Comparison of ENCODE assay signal across 8 cellular contexts in the genomic region with DNA sequence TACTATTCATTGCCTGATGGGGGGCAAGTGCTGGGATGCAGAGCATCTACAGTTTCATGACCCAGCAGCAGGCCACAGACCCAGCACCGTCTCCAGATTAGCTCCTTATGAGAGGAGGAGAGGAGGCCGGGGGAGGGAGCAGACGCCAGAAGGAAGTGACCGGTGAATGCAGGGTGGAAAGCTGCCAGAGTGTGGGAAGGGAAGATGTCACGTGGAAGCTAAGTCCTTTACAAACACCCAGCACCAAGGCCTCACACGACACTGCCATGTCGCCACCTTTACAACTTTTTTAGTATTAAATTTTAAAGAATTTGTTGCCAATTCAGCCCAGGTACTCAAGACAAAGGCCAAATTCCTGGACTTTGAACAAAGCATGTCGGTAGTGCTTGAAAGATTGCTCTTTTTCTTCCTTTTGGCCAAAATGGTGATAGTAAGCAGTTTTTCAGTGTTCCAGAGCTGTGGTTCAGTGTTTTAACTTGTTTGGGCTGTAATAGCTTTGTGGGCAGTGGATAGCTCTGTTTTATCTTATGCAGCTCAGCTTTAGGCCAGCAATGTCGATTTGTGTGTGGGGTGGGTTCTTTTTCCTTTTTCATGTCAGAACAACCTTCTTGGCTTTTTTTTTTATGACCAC. TPM values are rescaled to one million over a fixed set of nuclear protein-coding genes. Genes with fewer than 3 reads are reported as not detected.
DNase-seq lines count a peak whose midpoint lies in the region; ATAC-seq and TF ChIP-seq lines count a peak whose summit lies in the region.

No MANE protein-coding gene starts in this region.

- no peaks in the 10 kb centered on the region for H3K9me2 ChIP-seq in MM.1S (replicated peaks; ENCODE audit: insufficient read depth, low read length)

- H3K4me3 ChIP-seq in MM.1S (ENCODE audit: low read length), result no peak overlapping the region

- H2AFZ ChIP-seq in MM.1S (ENCODE audit: low read length), result no peak overlapping the region

- peaks cover 29% of the 10 kb centered on the region for H3K4me1 Mint-ChIP-seq in chondrocyte (ENCODE audit: low read depth)

- DNase-seq in MM.1S (no peak), chondrocyte (ENCODE audit: low spot score) (no peak), left kidney (ENCODE audit: low read depth, low spot score) (peak; percentile 76), dedifferentiated amniotic fluid mesenchymal stem cell (ENCODE audit: extremely low spot score) (no peak), COLO668 (lab: John Stamatoyannopoulos, UW; ENCODE audit: unreplicated experiment) (no peak)

- no peak overlapping the region for H3K4me3 Mint-ChIP-seq in chondrocyte (ENCODE audit: unreplicated experiment)

- TF ChIP-seq CTCF in MM.1S (IDR thresholded peaks at IDR 0.05; ENCODE audit: low read length) (no peak), chondrocyte (IDR thresholded peaks at IDR 0.05) (no peak)

- H3K9ac ChIP-seq in MM.1S (ENCODE audit: low read length), result peak overlapping the region; percentile 1; the same call in 1 of the 2 replicates

- peaks cover 95% of the 10 kb centered on the region for H3F3A ChIP-seq in MM.1S (ENCODE audit: insufficient read depth, low read length)

- peaks cover 31% of the 10 kb centered on the region for H3K36me3 ChIP-seq in MM.1S (replicated peaks; ENCODE audit: insufficient read depth, low read length)

- peaks cover 83% of the 10 kb centered on the region for H3K4me1 ChIP-seq in MM.1S (ENCODE audit: low read length)

- H3K27me3 Mint-ChIP-seq in chondrocyte (ENCODE audit: low read depth), result no peaks in the 10 kb centered on the region

- no peaks in the 10 kb centered on the region for H3K9me3 Mint-ChIP-seq in chondrocyte (ENCODE audit: low read depth)

- H3K36me3 Mint-ChIP-seq in chondrocyte (ENCODE audit: low read depth), result peaks cover 12% of the 10 kb centered on the region

- peak overlapping the region; percentile 73 for H3K27ac Mint-ChIP-seq in chondrocyte (ENCODE audit: unreplicated experiment)

- H3K4me2 ChIP-seq in MM.1S (ENCODE audit: low read depth, low read length), result peak overlapping the region; percentile 22

- no peaks in the 10 kb centered on the region for H3K9me3 ChIP-seq in MM.1S (replicated peaks; ENCODE audit: insufficient read depth, low read length)

- peak overlapping the region; percentile 52; the same call in 1 of the 2 replicates for H3K27ac ChIP-seq in MM.1S (ENCODE audit: low read length)
- H3K27ac ChIP-seq in temporal lobe (ENCODE audit: low read depth, low read length), result peak overlapping the region; percentile 66

- ATAC-seq in GM21619 (IDR thresholded peaks at IDR 0.05; ENCODE audit: unreplicated experiment) (no peak), HG02852 (IDR thresholded peaks at IDR 0.05; ENCODE audit: unreplicated experiment) (no peak)

- H4K20me1 ChIP-seq in MM.1S (ENCODE audit: insufficient read depth, low read length), result peaks cover 87% of the 10 kb centered on the region

- H3K79me2 ChIP-seq in MM.1S (ENCODE audit: low read length), result peaks cover 99% of the 10 kb centered on the region

- H3K27me3 ChIP-seq in MM.1S (replicated peaks; ENCODE audit: insufficient read depth, low read length), result no peaks in the 10 kb centered on the region

RNA-seq across cellular contexts. Expression of a gene that starts 58.2 kb away (rescaled TPM):
- total RNA-seq in chondrocyte (50.4 to 71.1 TPM (median 64.6 TPM) in 3 replicates), temporal lobe (117 TPM)
